Comparison of ENCODE assay signal across 29 cellular contexts in the genomic region with DNA sequence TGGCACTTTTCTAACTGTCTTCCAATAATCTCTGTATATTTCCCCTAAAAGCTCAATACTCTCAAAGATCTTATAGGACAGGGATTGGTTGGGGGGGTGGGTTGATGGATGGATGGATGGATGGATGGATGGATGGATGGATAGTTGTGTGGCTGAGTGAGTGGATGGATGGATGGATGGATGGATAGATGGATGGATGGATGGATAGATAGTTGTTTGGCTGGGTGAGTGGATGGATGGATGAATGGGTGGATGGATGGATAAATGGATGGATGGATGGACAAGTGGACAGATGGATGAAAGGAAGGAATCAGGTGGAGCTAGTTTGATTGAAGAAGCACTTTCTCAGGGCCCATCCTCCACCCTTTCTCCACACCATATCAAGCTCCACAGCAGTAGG.
"Had no signal": no experiment of that assay in that cellular context is flagged by ENCODE, and none has a peak within 500 bp of the region (broad histone marks: within the 10 kb centered on the region; RNA-seq: fewer than 3 reads in every experiment).

No MANE protein-coding gene starts in this region.

- H3K9me3 Mint-ChIP-seq: effector memory CD8-positive, alpha-beta T cell; immature natural killer cell had no signal

- H3K36me3 ChIP-seq: esophagus muscularis mucosa, gastroesophageal sphincter, heart left ventricle, left lung, lower lobe of right lung had no signal

- H3K27me3 ChIP-seq: esophagus muscularis mucosa, foreskin keratinocyte, gastroesophageal sphincter, heart left ventricle, hepatocyte, left lung had no signal

- H3K4me2 ChIP-seq: hepatocyte had no signal

- H3K4me1 ChIP-seq: esophagus muscularis mucosa, foreskin keratinocyte, gastroesophageal sphincter, heart left ventricle, left lung, lower lobe of right lung had no signal

- H3K79me2 ChIP-seq: hepatocyte had no signal

- DNase-seq: dermis blood vessel endothelial cell; dorsolateral prefrontal cortex; effector CD4-positive, alpha-beta T cell; effector memory CD8-positive, alpha-beta T cell; endodermal cell; erythroblast; foreskin keratinocyte; heart left ventricle; hypothalamus; immature natural killer cell; islet precursor cell; kidney; kidney glomerular epithelial cell; left colon; left lung; left ventricle myocardium superior; lower lobe of right lung; mesenchymal stem cell; mucosa of descending colon; naive B cell had no signal

- H3K9me3 ChIP-seq: esophagus muscularis mucosa, gastroesophageal sphincter, heart left ventricle, left lung, lower lobe of right lung, mucosa of descending colon had no signal

- H2AFZ ChIP-seq: hepatocyte had no signal

- H3K27ac ChIP-seq: coronary artery, dorsolateral prefrontal cortex, epithelial cell of prostate, esophagus muscularis mucosa, foreskin keratinocyte, gastroesophageal sphincter, heart left ventricle, hepatocyte, left lung, lower lobe of right lung had no signal

- H3K27ac Mint-ChIP-seq: effector memory CD8-positive, alpha-beta T cell; endodermal cell; immature natural killer cell; mesothelial cell of epicardium; naive B cell had no signal

- H3K4me3 ChIP-seq: coronary artery, dorsolateral prefrontal cortex, esophagus muscularis mucosa, gastroesophageal sphincter, heart left ventricle, hepatocyte, left lung, lower lobe of right lung, mucosa of descending colon had no signal

- H3K4me3 Mint-ChIP-seq: effector memory CD8-positive, alpha-beta T cell; endodermal cell; immature natural killer cell; mesothelial cell of epicardium; naive B cell had no signal

- H3K36me3 Mint-ChIP-seq: immature natural killer cell, mesothelial cell of epicardium, naive B cell had no signal

- ATAC-seq: effector memory CD8-positive, alpha-beta T cell; foreskin keratinocyte; gastroesophageal sphincter; heart left ventricle; left colon; left lung; left ventricle myocardium superior; lower lobe of right lung; mucosa of descending colon had no signal

- FAIRE-seq: colon, endometrium, frontal cortex, kidney had no signal

- H3K27me3 Mint-ChIP-seq: effector memory CD8-positive, alpha-beta T cell had no signal

- H3K4me1 Mint-ChIP-seq: immature natural killer cell had no signal
